8 cellular contexts compared by ENCODE assay signal in the genomic region with DNA sequence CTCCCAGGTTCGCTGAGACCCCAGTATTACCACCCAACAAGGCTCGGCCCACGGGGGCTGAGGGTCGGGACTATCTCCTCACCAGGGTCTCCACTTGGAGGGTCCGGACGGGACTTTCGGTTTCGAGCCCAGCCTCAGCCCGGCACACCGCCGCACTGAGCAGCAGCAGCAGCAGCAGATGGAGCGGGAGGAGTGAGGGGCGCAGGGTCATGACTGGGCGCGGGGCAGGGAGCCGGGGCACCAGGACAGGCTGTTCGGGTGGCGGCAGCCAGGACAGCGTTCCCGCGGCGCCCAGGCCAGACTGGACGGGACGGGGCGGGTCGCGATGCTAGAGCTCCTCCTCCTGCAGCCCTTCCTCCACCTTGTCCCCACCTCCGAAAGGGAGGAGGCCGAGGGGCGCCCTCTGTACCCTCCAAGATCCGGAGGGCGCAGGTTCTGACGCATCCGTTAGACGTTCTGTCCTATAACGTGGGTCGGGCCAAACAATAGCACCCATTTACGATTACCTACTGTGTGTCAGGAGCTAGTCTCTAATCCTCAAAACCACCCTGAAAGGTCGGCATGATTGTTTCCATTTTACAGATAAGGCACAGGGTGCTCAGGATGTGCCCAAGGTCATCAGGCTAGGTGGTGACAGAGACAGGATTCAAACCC. TPM values are rescaled to one million over a fixed set of nuclear protein-coding genes. Genes with fewer than 3 reads are reported as not detected.
DNase-seq lines count a peak whose midpoint lies in the region; ATAC-seq and TF ChIP-seq lines count a peak whose summit lies in the region.

A gene (minus strand): TSS at position 275 of the 654 bp plus-strand sequence. CDS start 64 bp downstream, at position 211.

- no peaks in the 10 kb centered on the region for H3K9me3 Mint-ChIP-seq in CD4-positive, alpha-beta T cell
- H3K9me3 Mint-ChIP-seq in endodermal cell, result no peaks in the 10 kb centered on the region

- ATAC-seq in CD4-positive, alpha-beta T cell (ENCODE audit: poor library complexity), result peak; percentile 77
- peak; percentile 68 for ATAC-seq in GM21390 (IDR thresholded peaks at IDR 0.05; ENCODE audit: unreplicated experiment)
- peak; percentile 92 for ATAC-seq in mucosa of descending colon

- peaks cover 66% of the 10 kb centered on the region for H3K4me1 Mint-ChIP-seq in CD4-positive, alpha-beta T cell (ENCODE audit: low read depth)
- H3K4me1 Mint-ChIP-seq in endodermal cell, result peaks cover 10% of the 10 kb centered on the region

- H3K9me3 ChIP-seq in CD4-positive, alpha-beta T cell (ENCODE audit: control insufficient read depth, low read length), result no peaks in the 10 kb centered on the region
- H3K9me3 ChIP-seq in endodermal cell (ENCODE audit: control insufficient read depth, low read length), result no peaks in the 10 kb centered on the region
- H3K9me3 ChIP-seq in mucosa of descending colon, result no peaks in the 10 kb centered on the region

- WGBS in endodermal cell (ENCODE audit: insufficient coverage in 1 of 2, insufficient read length in 1 of 2), 2 experiments, result 65 to 77% methylated on average over 23 to 39 of the region's 39 CpGs

- H3K4me1 ChIP-seq in endodermal cell (ENCODE audit: control insufficient read depth, insufficient read depth, low read length), result no peaks in the 10 kb centered on the region
- peaks cover 3% of the 10 kb centered on the region for H3K4me1 ChIP-seq in mucosa of descending colon (ENCODE audit: low read depth)

- no peak within 1 kb of the TSS for H3K9ac ChIP-seq in endodermal cell (ENCODE audit: extremely low read depth, low read length, poor library complexity, severe bottlenecking)

- H3K27me3 Mint-ChIP-seq in CD4-positive, alpha-beta T cell, result no peaks in the 10 kb centered on the region
- H3K27me3 Mint-ChIP-seq in endodermal cell (ENCODE audit: insufficient read depth), result no peaks in the 10 kb centered on the region

- peak within 1 kb of the TSS; percentile 86 for H3K27ac Mint-ChIP-seq in CD4-positive, alpha-beta T cell
- peak within 1 kb of the TSS; percentile 93 for H3K27ac Mint-ChIP-seq in endodermal cell

- H3K4me3 Mint-ChIP-seq in CD4-positive, alpha-beta T cell, result peak within 1 kb of the TSS; percentile 99
- H3K4me3 Mint-ChIP-seq in endodermal cell, result peak within 1 kb of the TSS; percentile 71

- no peak for TF ChIP-seq EP300 in Ishikawa (IDR thresholded peaks at IDR 0.05; ENCODE audit: borderline replicate concordance)

- DNase-seq in CD4-positive, alpha-beta T cell, result peak; percentile 49 to 74 (median 62)
- peak; percentile 59 to 71 for DNase-seq in activated CD8-positive, alpha-beta memory T cell treated with anti-CD3 and anti-CD28 coated beads for 1 hour (ENCODE audit: extremely low read depth in 1 of 2, low read depth in 1 of 2)
- DNase-seq in endodermal cell (peak; percentile 93), mucosa of descending colon (peak; percentile 70 to 84 (median 81)), Ammon's horn (ENCODE audit: low spot score) (no peak)
- peak; percentile 86 for DNase-seq in stimulated activated CD8-positive, alpha-beta memory T cell treated with anti-CD3 and anti-CD28 coated beads, Interleukin-4, amount 100 ng/mL, for 48 hours

- H3K27me3 ChIP-seq in CD4-positive, alpha-beta T cell (ENCODE audit: control insufficient read depth, insufficient read depth, low read length), result no peaks in the 10 kb centered on the region
- no peaks in the 10 kb centered on the region for H3K27me3 ChIP-seq in endodermal cell (ENCODE audit: control insufficient read depth, insufficient read depth, low read length, poor library complexity, severe bottlenecking)

- no peak for TF ChIP-seq RAD21 in Ishikawa (IDR thresholded peaks at IDR 0.05; ENCODE audit: low read depth)

- H3K36me3 ChIP-seq in endodermal cell (ENCODE audit: control insufficient read depth, insufficient read depth, low read length), result peaks cover 80% of the 10 kb centered on the region
- H3K36me3 ChIP-seq in mucosa of descending colon (ENCODE audit: low read depth), result no peaks in the 10 kb centered on the region

- POLR2A ChIA-PET in CD4-positive, alpha-beta T cell (lab: Charles Lee), result interaction anchor here (0.7 to 3.8 kb wide), 19 partner anchors 8 to 263 kb away, joined by 3 to 31 read pairs (median 7); a partner anchor contains a TSS

- H3K4me3 ChIP-seq in endodermal cell (ENCODE audit: low read length), result no peak within 1 kb of the TSS
- peak within 1 kb of the TSS; percentile 68 for H3K4me3 ChIP-seq in mucosa of descending colon

- intact Hi-C loops in CD4-positive, alpha-beta T cell (cut with DNase I, micrococcal nuclease), result loop anchor here in 1 of 2 experiments (2.0 kb wide), 2 partner anchors 21 to 53 kb away; a partner anchor contains a TSS
- intact Hi-C loops in mucosa of descending colon (cut with DNase I, micrococcal nuclease), result no loop called here

- CTCF ChIA-PET in CD4-positive, alpha-beta T cell (lab: Charles Lee), result interaction anchor here (0.8 to 3.5 kb wide), 17 partner anchors 8 to 147 kb away, joined by 3 to 35 read pairs (median 5); a partner anchor contains a TSS

- H3K27ac ChIP-seq in CD4-positive, alpha-beta T cell (ENCODE audit: low read depth, low read length), result peak within 1 kb of the TSS; percentile 87
- H3K27ac ChIP-seq in endodermal cell (ENCODE audit: low read depth, low read length), result no peak within 1 kb of the TSS

- no peak for TF ChIP-seq CTCF in CD4-positive, alpha-beta T cell (IDR thresholded peaks at IDR 0.05)
- TF ChIP-seq CTCF in endodermal cell (conservative IDR thresholded peaks at IDR 0.05) (no peak), mucosa of descending colon (IDR thresholded peaks at IDR 0.05) (no peak)

- peaks cover 58% of the 10 kb centered on the region for H3K36me3 Mint-ChIP-seq in CD4-positive, alpha-beta T cell (ENCODE audit: low read depth)
- H3K36me3 Mint-ChIP-seq in endodermal cell (ENCODE audit: low read depth), result peaks cover 42% of the 10 kb centered on the region

TF ChIP-seq in Ishikawa, 13 proteins besides CTCF, POLR2A, EP300 and RAD21:
- TF ChIP-seq ZBTB7A (IDR thresholded peaks at IDR 0.05; ENCODE audit: low read depth) (peak; percentile 26; the same call in 1 of the 2 replicates), FOXM1 (IDR thresholded peaks at IDR 0.05; ENCODE audit: borderline replicate concordance, low read depth) (no peak), TEAD4 (IDR thresholded peaks at IDR 0.05) (no peak), EGR1 (IDR thresholded peaks at IDR 0.05) (no peak), CREB1 (IDR thresholded peaks at IDR 0.05; ENCODE audit: low read depth) (no peak), YY1 (IDR thresholded peaks at IDR 0.05; ENCODE audit: low read depth) (no peak), TAF1 (IDR thresholded peaks at IDR 0.05; ENCODE audit: low read depth) (no peak)
- TF ChIP-seq, protein P1, sequence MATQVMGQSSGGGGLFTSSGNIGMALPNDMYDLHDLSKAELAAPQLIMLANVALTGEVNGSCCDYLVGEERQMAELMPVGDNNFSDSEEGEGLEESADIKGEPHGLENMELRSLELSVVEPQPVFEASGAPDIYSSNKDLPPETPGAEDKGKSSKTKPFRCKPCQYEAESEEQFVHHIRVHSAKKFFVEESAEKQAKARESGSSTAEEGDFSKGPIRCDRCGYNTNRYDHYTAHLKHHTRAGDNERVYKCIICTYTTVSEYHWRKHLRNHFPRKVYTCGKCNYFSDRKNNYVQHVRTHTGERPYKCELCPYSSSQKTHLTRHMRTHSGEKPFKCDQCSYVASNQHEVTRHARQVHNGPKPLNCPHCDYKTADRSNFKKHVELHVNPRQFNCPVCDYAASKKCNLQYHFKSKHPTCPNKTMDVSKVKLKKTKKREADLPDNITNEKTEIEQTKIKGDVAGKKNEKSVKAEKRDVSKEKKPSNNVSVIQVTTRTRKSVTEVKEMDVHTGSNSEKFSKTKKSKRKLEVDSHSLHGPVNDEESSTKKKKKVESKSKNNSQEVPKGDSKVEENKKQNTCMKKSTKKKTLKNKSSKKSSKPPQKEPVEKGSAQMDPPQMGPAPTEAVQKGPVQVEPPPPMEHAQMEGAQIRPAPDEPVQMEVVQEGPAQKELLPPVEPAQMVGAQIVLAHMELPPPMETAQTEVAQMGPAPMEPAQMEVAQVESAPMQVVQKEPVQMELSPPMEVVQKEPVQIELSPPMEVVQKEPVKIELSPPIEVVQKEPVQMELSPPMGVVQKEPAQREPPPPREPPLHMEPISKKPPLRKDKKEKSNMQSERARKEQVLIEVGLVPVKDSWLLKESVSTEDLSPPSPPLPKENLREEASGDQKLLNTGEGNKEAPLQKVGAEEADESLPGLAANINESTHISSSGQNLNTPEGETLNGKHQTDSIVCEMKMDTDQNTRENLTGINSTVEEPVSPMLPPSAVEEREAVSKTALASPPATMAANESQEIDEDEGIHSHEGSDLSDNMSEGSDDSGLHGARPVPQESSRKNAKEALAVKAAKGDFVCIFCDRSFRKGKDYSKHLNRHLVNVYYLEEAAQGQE (IDR thresholded peaks at IDR 0.05; ENCODE audit: low read depth), result no peak

RNA-seq across cellular contexts. Expression of the gene that starts here (rescaled TPM):
- total RNA-seq in CD4-positive, alpha-beta T cell, result 10 to 100 TPM; 82.3 to 85.9 TPM
- total RNA-seq in endodermal cell (10 to 100 TPM; 30.1 to 30.7 TPM), mucosa of descending colon (10 to 100 TPM; 16.9 to 41.3 (median 22.9) TPM)
- 17.4 TPM for polyA plus RNA-seq in endodermal cell (2013, experiment 1 of 2)
- polyA plus RNA-seq in endodermal cell (2013, experiment 2 of 2), result 17.0 TPM
